ENCODE assay signal across 1 cellular context in the genomic region with DNA sequence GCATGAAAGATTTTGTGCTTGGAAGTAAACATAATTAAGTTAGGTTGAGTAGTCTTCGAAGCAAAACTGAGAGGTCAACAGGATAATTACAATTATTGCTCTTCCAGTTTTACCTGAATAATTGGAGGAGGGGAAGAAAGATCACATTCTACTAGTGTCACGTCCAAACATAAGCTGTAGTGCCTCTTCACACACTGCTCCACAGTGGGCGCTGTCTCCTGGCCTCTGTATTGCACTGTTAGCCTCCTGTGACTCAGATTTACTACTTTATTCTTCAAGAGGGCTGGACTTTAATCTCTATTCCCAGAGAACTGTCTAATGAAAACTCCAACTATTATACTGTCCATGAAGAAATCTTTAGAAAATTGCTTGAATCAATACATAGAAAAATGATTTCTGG.
TF ChIP-seq lines count a peak whose summit lies in the region.

No MANE protein-coding gene starts in this region.

TF ChIP-seq in WTC11, 78 proteins besides CTCF, POLR2A, EP300 and RAD21 (continued from another document):
- TF ChIP-seq, protein P1, sequence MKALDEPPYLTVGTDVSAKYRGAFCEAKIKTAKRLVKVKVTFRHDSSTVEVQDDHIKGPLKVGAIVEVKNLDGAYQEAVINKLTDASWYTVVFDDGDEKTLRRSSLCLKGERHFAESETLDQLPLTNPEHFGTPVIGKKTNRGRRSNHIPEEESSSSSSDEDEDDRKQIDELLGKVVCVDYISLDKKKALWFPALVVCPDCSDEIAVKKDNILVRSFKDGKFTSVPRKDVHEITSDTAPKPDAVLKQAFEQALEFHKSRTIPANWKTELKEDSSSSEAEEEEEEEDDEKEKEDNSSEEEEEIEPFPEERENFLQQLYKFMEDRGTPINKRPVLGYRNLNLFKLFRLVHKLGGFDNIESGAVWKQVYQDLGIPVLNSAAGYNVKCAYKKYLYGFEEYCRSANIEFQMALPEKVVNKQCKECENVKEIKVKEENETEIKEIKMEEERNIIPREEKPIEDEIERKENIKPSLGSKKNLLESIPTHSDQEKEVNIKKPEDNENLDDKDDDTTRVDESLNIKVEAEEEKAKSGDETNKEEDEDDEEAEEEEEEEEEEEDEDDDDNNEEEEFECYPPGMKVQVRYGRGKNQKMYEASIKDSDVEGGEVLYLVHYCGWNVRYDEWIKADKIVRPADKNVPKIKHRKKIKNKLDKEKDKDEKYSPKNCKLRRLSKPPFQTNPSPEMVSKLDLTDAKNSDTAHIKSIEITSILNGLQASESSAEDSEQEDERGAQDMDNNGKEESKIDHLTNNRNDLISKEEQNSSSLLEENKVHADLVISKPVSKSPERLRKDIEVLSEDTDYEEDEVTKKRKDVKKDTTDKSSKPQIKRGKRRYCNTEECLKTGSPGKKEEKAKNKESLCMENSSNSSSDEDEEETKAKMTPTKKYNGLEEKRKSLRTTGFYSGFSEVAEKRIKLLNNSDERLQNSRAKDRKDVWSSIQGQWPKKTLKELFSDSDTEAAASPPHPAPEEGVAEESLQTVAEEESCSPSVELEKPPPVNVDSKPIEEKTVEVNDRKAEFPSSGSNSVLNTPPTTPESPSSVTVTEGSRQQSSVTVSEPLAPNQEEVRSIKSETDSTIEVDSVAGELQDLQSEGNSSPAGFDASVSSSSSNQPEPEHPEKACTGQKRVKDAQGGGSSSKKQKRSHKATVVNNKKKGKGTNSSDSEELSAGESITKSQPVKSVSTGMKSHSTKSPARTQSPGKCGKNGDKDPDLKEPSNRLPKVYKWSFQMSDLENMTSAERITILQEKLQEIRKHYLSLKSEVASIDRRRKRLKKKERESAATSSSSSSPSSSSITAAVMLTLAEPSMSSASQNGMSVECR (CRISPR knock-in tag; IDR thresholded peaks at IDR 0.05; ENCODE audit: borderline replicate concordance) = no peak
- TF ChIP-seq OVOL2 (CRISPR knock-in tag; IDR thresholded peaks at IDR 0.05; ENCODE audit: borderline replicate concordance) = no peak
- TF ChIP-seq FOXK1 (CRISPR knock-in tag; IDR thresholded peaks at IDR 0.05) = no peak
- TF ChIP-seq ZNF423 (CRISPR knock-in tag; IDR thresholded peaks at IDR 0.05) = no peak
- TF ChIP-seq, protein P2, sequence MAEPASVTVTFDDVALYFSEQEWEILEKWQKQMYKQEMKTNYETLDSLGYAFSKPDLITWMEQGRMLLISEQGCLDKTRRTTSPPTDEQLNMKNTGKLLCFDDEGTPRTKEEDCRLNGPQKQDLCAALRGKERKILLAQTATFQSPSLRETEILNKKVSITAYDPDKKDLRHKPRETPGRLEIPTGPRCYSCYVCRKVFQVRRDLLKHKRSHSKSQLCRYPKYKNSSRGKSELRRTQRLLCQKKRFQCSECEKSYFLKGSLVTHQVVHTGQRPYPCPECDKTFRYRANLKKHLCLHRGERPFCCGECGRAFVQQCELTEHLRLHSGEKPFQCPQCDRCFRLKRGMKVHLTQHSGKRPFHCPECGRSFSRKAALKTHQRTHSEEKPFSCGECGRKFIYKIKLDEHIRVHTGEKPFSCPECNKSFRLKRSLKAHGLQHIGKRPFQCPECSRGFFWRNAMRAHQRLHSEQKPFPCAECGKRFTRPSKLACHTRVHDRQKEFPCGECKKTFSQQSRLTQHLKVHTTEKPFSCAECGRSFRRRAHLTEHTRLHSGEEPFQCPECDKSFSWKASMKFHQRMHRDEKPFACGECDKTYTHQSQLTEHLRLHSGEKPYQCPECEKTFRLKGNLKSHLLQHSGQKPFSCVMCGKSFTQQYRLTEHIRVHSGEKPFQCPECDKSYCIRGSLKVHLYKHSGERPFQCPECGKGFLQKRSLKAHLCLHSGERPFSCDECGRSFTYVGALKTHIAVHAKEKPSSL (CRISPR knock-in tag; conservative IDR thresholded peaks at IDR 0.05) = no peak
- TF ChIP-seq, protein P3, sequence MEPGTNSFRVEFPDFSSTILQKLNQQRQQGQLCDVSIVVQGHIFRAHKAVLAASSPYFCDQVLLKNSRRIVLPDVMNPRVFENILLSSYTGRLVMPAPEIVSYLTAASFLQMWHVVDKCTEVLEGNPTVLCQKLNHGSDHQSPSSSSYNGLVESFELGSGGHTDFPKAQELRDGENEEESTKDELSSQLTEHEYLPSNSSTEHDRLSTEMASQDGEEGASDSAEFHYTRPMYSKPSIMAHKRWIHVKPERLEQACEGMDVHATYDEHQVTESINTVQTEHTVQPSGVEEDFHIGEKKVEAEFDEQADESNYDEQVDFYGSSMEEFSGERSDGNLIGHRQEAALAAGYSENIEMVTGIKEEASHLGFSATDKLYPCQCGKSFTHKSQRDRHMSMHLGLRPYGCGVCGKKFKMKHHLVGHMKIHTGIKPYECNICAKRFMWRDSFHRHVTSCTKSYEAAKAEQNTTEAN (CRISPR knock-in tag; IDR thresholded peaks at IDR 0.05) = no peak
- no peak for TF ChIP-seq MYBL2 (CRISPR knock-in tag; IDR thresholded peaks at IDR 0.05)
- no peak for TF ChIP-seq ZNF263 (CRISPR knock-in tag; IDR thresholded peaks at IDR 0.05; ENCODE audit: low read depth)
